12 cellular contexts compared by ENCODE assay signal in genomic region chr16:29641561-29641960, GRCh38. TPM values are rescaled to one million over a fixed set of nuclear protein-coding genes. Genes with fewer than 3 reads are reported as not detected.
DNase-seq lines count a peak whose midpoint lies in the region; ATAC-seq, FAIRE-seq and TF ChIP-seq lines count a peak whose summit lies in the region.
"Had no signal": no experiment of that assay in that cellular context is flagged by ENCODE, and none has a peak within 500 bp of the region (broad histone marks: within the 10 kb centered on the region; RNA-seq: fewer than 3 reads in every experiment).

No MANE protein-coding gene starts in this region.

- H3K4me1 Mint-ChIP-seq in activated naive CD8-positive, alpha-beta T cell treated with anti-CD3 and anti-CD28 coated beads for 36 hours: peaks cover 30% of the 10 kb centered on the region
- peaks cover 31 to 40% of the 10 kb centered on the region in 2 donors for H3K4me1 Mint-ChIP-seq in natural killer cell

- no peak overlapping the region for H3K4me3 ChIP-seq in DOHH2 (ENCODE audit: low read length)
- H3K4me3 ChIP-seq: lung had no signal

- peaks cover 32% of the 10 kb centered on the region for H3K4me1 ChIP-seq in DOHH2 (ENCODE audit: control insufficient read depth, low read length)

- no peaks in the 10 kb centered on the region for H3K9me3 Mint-ChIP-seq in activated naive CD8-positive, alpha-beta T cell treated with anti-CD3 and anti-CD28 coated beads for 36 hours
- no peaks in the 10 kb centered on the region for H3K9me3 Mint-ChIP-seq in natural killer cell
- H3K9me3 Mint-ChIP-seq: IgD-negative memory B cell had no signal

- H4K20me1 ChIP-seq in DOHH2 (ENCODE audit: control insufficient read depth, insufficient read depth, low read depth, low read length): no peaks in the 10 kb centered on the region

- no peak overlapping the region for H3K4me3 Mint-ChIP-seq in activated naive CD8-positive, alpha-beta T cell treated with anti-CD3 and anti-CD28 coated beads for 36 hours
- peak overlapping the region; percentile 87 for H3K4me3 Mint-ChIP-seq in natural killer cell

- no peaks in the 10 kb centered on the region for H3K36me3 Mint-ChIP-seq in activated naive CD8-positive, alpha-beta T cell treated with anti-CD3 and anti-CD28 coated beads for 36 hours
- no peaks in the 10 kb centered on the region for H3K36me3 Mint-ChIP-seq in natural killer cell
- H3K36me3 Mint-ChIP-seq: IgD-negative memory B cell had no signal

- H3K4me2 ChIP-seq in DOHH2 (ENCODE audit: low read length): no peak overlapping the region

- ATAC-seq in natural killer cell (peak; percentile 38 to 49 (median 44)), GM18498 (IDR thresholded peaks at IDR 0.05; ENCODE audit: unreplicated experiment) (no peak)

- no peak for FAIRE-seq in HTR-8/SVneo (lab: Jason Lieb, UNC)
- FAIRE-seq: GM12892 had no signal

- no peaks in the 10 kb centered on the region for H3F3A ChIP-seq in DOHH2 (ENCODE audit: control insufficient read depth, insufficient read depth)

- H3K27ac Mint-ChIP-seq in activated naive CD8-positive, alpha-beta T cell treated with anti-CD3 and anti-CD28 coated beads for 36 hours: peak overlapping the region; percentile 62
- peak overlapping the region; percentile 87 to 95 for H3K27ac Mint-ChIP-seq in natural killer cell

- TF ChIP-seq CTCF in DOHH2 (IDR thresholded peaks at IDR 0.05; ENCODE audit: low read depth, low read length, poor library complexity, severe bottlenecking) (peak; percentile 49), natural killer cell (IDR thresholded peaks at IDR 0.05) (peak; percentile 39)

- H3K27me3 ChIP-seq in DOHH2 (ENCODE audit: control insufficient read depth, low read length): no peaks in the 10 kb centered on the region

- H3K9me2 ChIP-seq in DOHH2 (replicated peaks; ENCODE audit: control insufficient read depth, low read length): no peaks in the 10 kb centered on the region

- no peaks in the 10 kb centered on the region for H3K27me3 Mint-ChIP-seq in activated naive CD8-positive, alpha-beta T cell treated with anti-CD3 and anti-CD28 coated beads for 36 hours
- no peaks in the 10 kb centered on the region for H3K27me3 Mint-ChIP-seq in natural killer cell (ENCODE audit: low read depth in 2 of 2)
- H3K27me3 Mint-ChIP-seq: IgD-negative memory B cell had no signal

- H3K27ac ChIP-seq in DOHH2 (ENCODE audit: low read depth, low read length): no peak overlapping the region
- H3K27ac ChIP-seq: epithelial cell of prostate had no signal

- no peaks in the 10 kb centered on the region for H3K9me3 ChIP-seq in DOHH2 (ENCODE audit: control insufficient read depth, insufficient read depth, low read length)

- no peaks in the 10 kb centered on the region for H3K36me3 ChIP-seq in DOHH2 (ENCODE audit: control insufficient read depth, low read length)

- DNase-seq in HTR-8/SVneo (ENCODE audit: insufficient read length, low spot score): peak; percentile 29
- DNase-seq in activated naive CD8-positive, alpha-beta T cell treated with anti-CD3 and anti-CD28 coated beads for 36 hours: no peak
- no peak for DNase-seq in natural killer cell
- no peak for DNase-seq in NCI-H510A (lab: John Stamatoyannopoulos, UW)
- DNase-seq in mucosa of gallbladder (ENCODE audit: low spot score): no peak
- DNase-seq: Right ventricle myocardium superior had no signal

- intact Hi-C loops in natural killer cell (cut with micrococcal nuclease): loop anchor here (1.0 to 10.0 kb wide), 2 partner anchors 23 to 63 kb away; no protein-coding TSS in a partner anchor

- no peaks in the 10 kb centered on the region for H3K79me2 ChIP-seq in DOHH2 (ENCODE audit: control insufficient read depth, low read length)

RNA-seq across cellular contexts. Expression of gene SPN, which starts 21.5 kb away (rescaled TPM):
- 100 to 1,000 TPM; 122 TPM for total RNA-seq in activated naive CD8-positive, alpha-beta T cell treated with anti-CD3 and anti-CD28 coated beads for 36 hours
- 100 to 1,000 TPM; 373 to 439 (median 435) TPM for total RNA-seq in natural killer cell
- total RNA-seq in mucosa of gallbladder: 9.0 TPM

RNA-seq across cellular contexts. Expression of gene QPRT, which starts 37.4 kb away (rescaled TPM):
- total RNA-seq in activated naive CD8-positive, alpha-beta T cell treated with anti-CD3 and anti-CD28 coated beads for 36 hours: 1 to 10 TPM; 5.4 to 5.5 TPM
- total RNA-seq in natural killer cell: 1 to 10 TPM; 2.5 to 6.3 (median 4.7) TPM
- 17.2 TPM for total RNA-seq in mucosa of gallbladder

Comparison
In these comparisons a context has a peak if more than half of its experiments do, and no peak if none do; other contexts are left out.
1. RNA of gene SPN, which starts 21.5 kb away (total RNA-seq): 373 to 439 TPM in natural killer cell and 122 TPM in activated naive CD8-positive, alpha-beta T cell treated with anti-CD3 and anti-CD28 coated beads for 36 hours; 9.0 TPM in mucosa of gallbladder (single experiment); every median in the first group is over 10 times any median in the second.